ENCODE assay signal across 9 cellular contexts in the genomic region with DNA sequence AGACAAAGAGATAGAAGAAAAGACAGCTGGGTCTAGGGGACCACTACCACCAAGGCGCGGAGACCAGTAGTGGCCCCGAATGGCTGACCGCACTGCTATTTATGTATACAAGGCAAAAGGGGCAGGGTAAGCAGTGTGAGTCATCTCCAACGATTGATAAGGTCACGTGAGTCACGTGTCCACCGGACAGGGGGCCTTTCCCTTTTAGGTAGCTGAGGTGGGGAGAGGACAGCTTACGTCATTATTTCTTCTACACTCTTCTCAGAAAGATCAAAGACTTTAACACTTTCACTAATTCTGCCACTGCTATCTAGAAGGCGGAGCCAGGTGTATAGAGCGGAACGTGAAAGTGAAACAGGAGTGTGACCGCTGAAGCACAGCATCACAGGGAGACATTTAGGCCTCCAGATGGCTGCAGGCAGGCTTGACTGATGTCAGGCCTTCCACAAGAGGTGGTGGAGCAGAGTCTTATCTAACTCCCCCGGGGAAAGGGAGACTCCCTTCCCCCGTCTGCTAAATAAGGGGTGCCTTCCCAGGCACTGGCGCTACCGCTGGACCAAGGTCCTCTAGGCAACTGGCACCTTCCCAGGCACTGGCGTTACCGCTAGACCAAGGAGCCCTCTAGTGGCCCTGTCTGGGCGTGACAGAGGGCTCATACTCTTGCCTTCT. TPM values are rescaled to one million over a fixed set of nuclear protein-coding genes. Genes with fewer than 3 reads are reported as not detected.
DNase-seq lines count a peak whose midpoint lies in the region; ATAC-seq and TF ChIP-seq lines count a peak whose summit lies in the region.
"Had no signal": no experiment of that assay in that cellular context is flagged by ENCODE, and none has a peak within 500 bp of the region (broad histone marks: within the 10 kb centered on the region; RNA-seq: fewer than 3 reads in every experiment).

No MANE protein-coding gene starts in this region.

- peak; percentile 89 for ATAC-seq in GM18868 (IDR thresholded peaks at IDR 0.05; ENCODE audit: unreplicated experiment)
- peak; percentile 83 for ATAC-seq in HG02981 (IDR thresholded peaks at IDR 0.05; ENCODE audit: unreplicated experiment)

- TF ChIP-seq CTCF in BJ (IDR thresholded peaks at IDR 0.05; ENCODE audit: insufficient read depth, low read depth, low read length) = peak; percentile 67
- peak; percentile 63 for TF ChIP-seq CTCF in fibroblast of pulmonary artery (IDR thresholded peaks at IDR 0.05; ENCODE audit: low read length, missing control alignments)
- peak; percentile 70 for TF ChIP-seq CTCF in osteoblast (IDR thresholded peaks at IDR 0.05; ENCODE audit: extremely low read depth, low read depth, low read length)

- peak overlapping the region; percentile 72 for H3K4me2 ChIP-seq in osteoblast (ENCODE audit: insufficient read depth, low read length)

- H3K36me3 ChIP-seq in BJ (ENCODE audit: control insufficient read depth, insufficient read depth, low read length) = no peaks in the 10 kb centered on the region
- H3K36me3 ChIP-seq in osteoblast (ENCODE audit: insufficient read depth, low read length) = no peaks in the 10 kb centered on the region

- H3K4me3 ChIP-seq in BJ (ENCODE audit: low read depth, low read length) = no peak overlapping the region
- peak overlapping the region; percentile 31 for H3K4me3 ChIP-seq in fibroblast of pulmonary artery (replicated peaks; ENCODE audit: low read depth, low read length)
- peak overlapping the region; percentile 67 for H3K4me3 ChIP-seq in osteoblast (ENCODE audit: insufficient read depth, low read length)
- H3K4me3 ChIP-seq: SK-N-MC had no signal

- no peaks in the 10 kb centered on the region for H3K9me3 ChIP-seq in osteoblast (ENCODE audit: low read depth, low read length)

- H4K20me1 ChIP-seq in osteoblast (ENCODE audit: insufficient read depth, low read length) = no peaks in the 10 kb centered on the region

- no peak overlapping the region for H3K27ac ChIP-seq in osteoblast (ENCODE audit: low read depth, low read length)
- H3K27ac ChIP-seq: SK-N-MC had no signal

- DNase-seq in BJ (ENCODE audit: low read depth) (no peak), NCI-H2196 treated with DMSO at 0.1 percent for 48 hours (lab: John Stamatoyannopoulos, UW; ENCODE audit: unreplicated experiment) (peak; percentile 10), fibroblast of pulmonary artery (ENCODE audit: low read depth) (peak; percentile 79), osteoblast (ENCODE audit: insufficient read length, low spot score, missing footprints) (peak; percentile 61), NCI-H1694 (lab: John Stamatoyannopoulos, UW) (no peak)
- peak in 2 of 3 experiments; percentile 8 to 9 for DNase-seq in activated CD8-positive, alpha-beta memory T cell treated with anti-CD3 and anti-CD28 coated beads for 48 hours (ENCODE audit: low read depth in 2 of 3, low spot score in 2 of 3)

- H2AFZ ChIP-seq in osteoblast (ENCODE audit: low read length) = peak overlapping the region; percentile 84

- H3K79me2 ChIP-seq in osteoblast (ENCODE audit: insufficient read depth, low read length) = no peaks in the 10 kb centered on the region

- H3K27me3 ChIP-seq in BJ (ENCODE audit: control insufficient read depth, insufficient read depth, low read length) = no peaks in the 10 kb centered on the region
- H3K27me3 ChIP-seq in osteoblast (ENCODE audit: insufficient read depth, low read length) = no peaks in the 10 kb centered on the region

- POLR2A ChIA-PET in BJ (lab: Charles Lee) = no interaction called here

- CTCF ChIA-PET in BJ (lab: Yijun Ruan, JAX) = interaction anchor here (0.7 to 1.7 kb wide), 4 partner anchors 12 to 402 kb away, joined by 3 to 5 read pairs (median 4); no protein-coding TSS in a partner anchor

- H3K4me1 ChIP-seq in osteoblast (ENCODE audit: insufficient read depth, low read length) = peaks cover 9% of the 10 kb centered on the region

RNA-seq across cellular contexts. Expression of gene PRR16, which starts 6.1 kb away (rescaled TPM):
- 44.8 and 48.7 TPM in 2 replicates for polyA plus RNA-seq in BJ (2011; rRNA removed)
- polyA minus RNA-seq in BJ (2011; rRNA and poly(A)+ RNA removed) = 14.5 and 20.4 TPM in 2 replicates
- 30.4 and 36.2 TPM in 2 replicates for total RNA-seq in osteoblast

Comparison
In these comparisons a context has a peak if more than half of its experiments do, and no peak if none do; other contexts are left out.
1. DNase-seq: peak in NCI-H2196 treated with DMSO at 0.1 percent for 48 hours (single experiment), activated CD8-positive, alpha-beta memory T cell treated with anti-CD3 and anti-CD28 coated beads for 48 hours (2 of 3), fibroblast of pulmonary artery (single experiment) and osteoblast (single experiment); none in BJ (single experiment) and NCI-H1694 (single experiment).
2. Peak in every context shown above with its lines, with median percentiles within 50 percentile points of each other: CTCF ChIP-seq.